In the genomic region with DNA sequence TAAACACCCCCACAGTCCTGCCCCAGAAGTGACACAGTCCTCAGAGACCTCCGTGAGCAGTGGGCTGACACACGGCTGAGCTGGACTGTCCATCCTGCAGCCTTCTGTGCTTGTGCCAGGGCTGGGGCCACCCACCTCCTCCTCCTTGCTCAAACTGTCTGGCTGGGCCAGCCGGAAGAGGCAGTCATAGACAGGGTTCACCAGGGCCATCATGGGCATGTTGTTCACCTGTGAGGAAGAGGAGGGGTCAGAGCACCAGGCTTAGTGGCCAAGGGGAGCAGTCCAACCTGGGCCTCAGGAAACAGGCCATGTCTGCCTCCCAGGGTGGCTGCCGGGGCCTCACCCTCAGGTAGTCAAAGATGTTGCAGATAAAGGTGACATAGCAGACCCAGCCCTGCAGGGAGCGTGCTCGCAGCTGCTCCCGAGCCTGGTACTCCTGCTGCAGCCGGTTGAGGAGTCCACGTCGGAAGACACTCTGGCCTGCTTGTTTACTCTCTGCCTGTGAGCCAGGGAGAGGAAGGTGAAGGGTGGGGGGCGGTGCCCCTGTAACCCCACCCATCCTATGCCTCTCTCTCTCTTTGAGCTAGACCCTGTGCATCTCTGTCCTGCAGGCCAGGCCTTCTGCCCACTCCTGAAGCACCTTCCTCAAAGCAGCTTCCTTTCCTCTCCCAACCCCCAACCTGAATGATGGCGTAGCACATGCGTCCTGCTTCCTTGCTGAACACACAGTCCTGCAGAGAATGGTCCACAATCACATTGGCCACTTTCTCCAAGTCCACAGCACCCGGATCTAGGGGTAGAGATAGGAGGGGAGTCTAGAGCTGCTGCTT, we compare ENCODE assay signal across 10 cellular contexts. TPM values are rescaled to one million over a fixed set of nuclear protein-coding genes. Genes with fewer than 3 reads are reported as not detected.
DNase-seq lines count a peak whose midpoint lies in the region; TF ChIP-seq lines count a peak whose summit lies in the region.
"Had no signal": no experiment of that assay in that cellular context is flagged by ENCODE, and none has a peak within 500 bp of the region (broad histone marks: within the 10 kb centered on the region; RNA-seq: fewer than 3 reads in every experiment).

No MANE protein-coding gene starts in this region.

- peaks cover 11% of the 10 kb centered on the region for H3F3A ChIP-seq in SU-DHL-6 (ENCODE audit: insufficient read depth)

- no peaks in the 10 kb centered on the region for H3K27me3 Mint-ChIP-seq in osteocyte (ENCODE audit: unreplicated experiment)

- no peak overlapping the region for H3K27ac Mint-ChIP-seq in osteocyte (ENCODE audit: unreplicated experiment)

- H3K4me3 Mint-ChIP-seq in osteocyte (ENCODE audit: unreplicated experiment), result no peak overlapping the region

- H3K9me2 ChIP-seq in SU-DHL-6 (replicated peaks; ENCODE audit: insufficient read depth, low read length), result no peaks in the 10 kb centered on the region

- H3K4me3 ChIP-seq in SU-DHL-6 (ENCODE audit: insufficient read depth, low read length, poor library complexity, severe bottlenecking), result no peak overlapping the region
- H3K4me3 ChIP-seq: testis had no signal

- H3K36me3 Mint-ChIP-seq in osteocyte (ENCODE audit: unreplicated experiment), result peaks cover 13% of the 10 kb centered on the region

- no peaks in the 10 kb centered on the region for H3K27me3 ChIP-seq in SU-DHL-6 (ENCODE audit: low read length)
- H3K27me3 ChIP-seq: testis had no signal

- TF ChIP-seq CTCF in SU-DHL-6 (IDR thresholded peaks at IDR 0.05; ENCODE audit: insufficient read depth, low read length, poor library complexity, severe bottlenecking), result no peak
- TF ChIP-seq CTCF in osteocyte (IDR thresholded peaks at IDR 0.05), result no peak

- H3K4me2 ChIP-seq in SU-DHL-6 (ENCODE audit: low read depth, low read length, poor library complexity, severe bottlenecking), result no peak overlapping the region

- H3K27ac ChIP-seq in SU-DHL-6 (ENCODE audit: low read depth, low read length), result peak overlapping the region; percentile 5; the same call in 1 of the 2 replicates
- H3K27ac ChIP-seq: testis had no signal

- H2AFZ ChIP-seq in SU-DHL-6 (ENCODE audit: low read depth, low read length, severe bottlenecking), result no peak overlapping the region

- no peaks in the 10 kb centered on the region for H3K9me3 Mint-ChIP-seq in osteocyte (ENCODE audit: unreplicated experiment)

- DNase-seq in ELF-1 (ENCODE audit: low read depth, low spot score), result peak; percentile 83
- DNase-seq in HT-29 (ENCODE audit: low spot score), result peak; percentile 76
- DNase-seq in left kidney (ENCODE audit: low read depth, low spot score), result peak; percentile 27
- no peak for DNase-seq in NK-92 treated with Interleukin-12 subunit alpha and Interleukin-12 subunit beta, amount 100 ng/mL, for 24 hours (lab: John Stamatoyannopoulos, UW)
- no peak for DNase-seq in cerebellar nuclear complex (lab: John Stamatoyannopoulos, UW)
- no peak for DNase-seq in osteocyte (ENCODE audit: extremely low spot score, unreplicated experiment)
- DNase-seq in NCI-H1417 treated with DMSO at 0.1 percent for 48 hours (lab: John Stamatoyannopoulos, UW), result no peak
- DNase-seq: NCI-H2171 treated with DMSO at 0.1 percent for 48 hours, testis had no signal

- no peaks in the 10 kb centered on the region for H3K9me3 ChIP-seq in SU-DHL-6 (ENCODE audit: insufficient read depth, low read length)
- H3K9me3 ChIP-seq: testis had no signal

- H3K9ac ChIP-seq in SU-DHL-6 (ENCODE audit: low read length), result peak overlapping the region; percentile 13; the same call in 1 of the 2 replicates

- no peaks in the 10 kb centered on the region for H3K36me3 ChIP-seq in SU-DHL-6 (ENCODE audit: low read length)

- peaks cover 21% of the 10 kb centered on the region for H3K79me2 ChIP-seq in SU-DHL-6 (ENCODE audit: insufficient read depth, low read length)

- H3K4me1 Mint-ChIP-seq in osteocyte (ENCODE audit: unreplicated experiment), result peaks cover 22% of the 10 kb centered on the region

- H4K20me1 ChIP-seq in SU-DHL-6 (ENCODE audit: low read depth, low read length), result no peaks in the 10 kb centered on the region

RNA-seq across cellular contexts. Expression of gene MIF4GD, which starts 3.4 kb away (rescaled TPM):
- total RNA-seq in HT-29 (2014; rRNA removed; shearing (Covaris generic)), result 22.8 and 28.8 TPM in 2 replicates
- 25.4 and 27.9 TPM in 2 replicates for total RNA-seq in osteocyte

RNA-seq across cellular contexts. Expression of gene MRPS7, which starts 5.9 kb away (rescaled TPM):
- total RNA-seq in HT-29 (2014; rRNA removed; shearing (Covaris generic)), result 77.5 and 77.7 TPM in 2 replicates
- 49.6 and 50.4 TPM in 2 replicates for total RNA-seq in osteocyte

RNA-seq across cellular contexts. Expression of gene GGA3, which starts 6.2 kb away (rescaled TPM):
- total RNA-seq in HT-29 (2014; rRNA removed; shearing (Covaris generic)), result 16.4 and 20.7 TPM in 2 replicates
- 34.3 and 34.6 TPM in 2 replicates for total RNA-seq in osteocyte

RNA-seq across cellular contexts. Expression of gene SLC25A19, which starts 21.6 kb away (rescaled TPM):
- 39.8 and 46.4 TPM in 2 replicates for total RNA-seq in HT-29 (2014; rRNA removed; shearing (Covaris generic))
- 8.6 and 12.3 TPM in 2 replicates for total RNA-seq in osteocyte

Comparison
In these comparisons a context has a peak if more than half of its experiments do, and no peak if none do; other contexts are left out.
1. DNase-seq: peak in ELF-1 (single experiment), HT-29 (single experiment) and left kidney (single experiment); none in NK-92 treated with Interleukin-12 subunit alpha and Interleukin-12 subunit beta, amount 100 ng/mL, for 24 hours (single experiment), cerebellar nuclear complex (0 of 2), osteocyte (single experiment) and NCI-H1417 treated with DMSO at 0.1 percent for 48 hours (single experiment).